ENCODE assay signal across 8 cellular contexts in genomic region chr13:114119196-114119595, GRCh38. TPM values are rescaled to one million over a fixed set of nuclear protein-coding genes. Genes with fewer than 3 reads are reported as not detected.
DNase-seq lines count a peak whose midpoint lies in the region; ATAC-seq and TF ChIP-seq lines count a peak whose summit lies in the region.

No MANE protein-coding gene starts in this region.

- peak overlapping the region; percentile 89 for H3K27ac ChIP-seq in HUES48 (ENCODE audit: low read depth, low read length)
- peak overlapping the region; percentile 71 for H3K27ac ChIP-seq in colonic mucosa
- H3K27ac ChIP-seq in right lobe of liver, result peak overlapping the region; percentile 41 to 58 (median 57)
- H3K27ac ChIP-seq in upper lobe of right lung, result peak overlapping the region; percentile 73

- peak; percentile 4 to 53 (median 36) for ATAC-seq in right lobe of liver
- peak; percentile 14 for ATAC-seq in upper lobe of right lung

- H3K4me1 ChIP-seq in HUES48 (ENCODE audit: control insufficient read depth, insufficient read depth, low read length), result peaks cover 20% of the 10 kb centered on the region
- no peaks in the 10 kb centered on the region for H3K4me1 ChIP-seq in colonic mucosa
- H3K4me1 ChIP-seq in right lobe of liver, result peaks cover 0 to 14% (median 2%) of the 10 kb centered on the region in 4 donors
- peaks cover 56% of the 10 kb centered on the region for H3K4me1 ChIP-seq in upper lobe of right lung

- H3K9ac ChIP-seq in HUES48 (ENCODE audit: low read depth, low read length), result no peak overlapping the region
- H3K9ac ChIP-seq in colonic mucosa (ENCODE audit: low read depth in 2 of 2, low read length in 2 of 2), result no peak overlapping the region

- DNase-seq in A172 (ENCODE audit: low spot score), result peak; percentile 93
- DNase-seq in colonic mucosa, result no peak
- peak in 1 of 3 donors; percentile 15 for DNase-seq in right lobe of liver
- no peak for DNase-seq in upper lobe of right lung
- no peak for DNase-seq in GOT3 (lab: John Stamatoyannopoulos, UW)
- no peak for DNase-seq in SK-N-DZ (ENCODE audit: low spot score)
- DNase-seq in globus pallidus (ENCODE audit: low spot score), result no peak

- no peak for TF ChIP-seq POLR2A in right lobe of liver (IDR thresholded peaks at IDR 0.05)

- peak overlapping the region; percentile 43; the same call in 1 of the 2 replicates for H3K4me3 ChIP-seq in HUES48 (ENCODE audit: low read depth, low read length)
- no peak overlapping the region for H3K4me3 ChIP-seq in colonic mucosa
- no peak overlapping the region for H3K4me3 ChIP-seq in right lobe of liver
- H3K4me3 ChIP-seq in upper lobe of right lung, result no peak overlapping the region

- H3K36me3 ChIP-seq in HUES48 (ENCODE audit: control insufficient read depth, insufficient read depth, low read length), result no peaks in the 10 kb centered on the region
- no peaks in the 10 kb centered on the region for H3K36me3 ChIP-seq in colonic mucosa
- H3K36me3 ChIP-seq in right lobe of liver, result no peaks in the 10 kb centered on the region
- H3K36me3 ChIP-seq in upper lobe of right lung, result no peaks in the 10 kb centered on the region

- H3K9me3 ChIP-seq in HUES48 (ENCODE audit: control insufficient read depth, insufficient read depth, low read length) (no peaks in the 10 kb centered on the region), colonic mucosa (no peaks in the 10 kb centered on the region), right lobe of liver (no peaks in the 10 kb centered on the region), upper lobe of right lung (no peaks in the 10 kb centered on the region)

- TF ChIP-seq CTCF in colonic mucosa (IDR thresholded peaks at IDR 0.05) (no peak), right lobe of liver (IDR thresholded peaks at IDR 0.05) (no peak), upper lobe of right lung (IDR thresholded peaks at IDR 0.05) (no peak)

- WGBS in right lobe of liver (ENCODE audit: insufficient coverage, low coverage, low lambda C conversion rate, missing lambda C conversion rate), result 18% methylated on average over 10 of the region's 14 CpGs

- no peaks in the 10 kb centered on the region for H3K27me3 ChIP-seq in HUES48 (ENCODE audit: control insufficient read depth, insufficient read depth, low read length)
- no peaks in the 10 kb centered on the region for H3K27me3 ChIP-seq in colonic mucosa
- H3K27me3 ChIP-seq in right lobe of liver, result no peaks in the 10 kb centered on the region
- no peaks in the 10 kb centered on the region for H3K27me3 ChIP-seq in upper lobe of right lung

- intact Hi-C loops in colonic mucosa (cut with DNase I), result no loop called here
- intact Hi-C loops in right lobe of liver (cut with DNase I), result no loop called here
- intact Hi-C loops in upper lobe of right lung (cut with DNase I), result no loop called here

RNA-seq across cellular contexts. Expression of gene RASA3, which starts 13.2 kb away (rescaled TPM):
- total RNA-seq in A172 (2014; rRNA removed; shearing (Covaris generic)), result 17.8 and 21.4 TPM in 2 replicates
- 1 to 10 TPM; 4.4 to 7.2 TPM for total RNA-seq in colonic mucosa
- total RNA-seq in right lobe of liver, result 1 to 10 TPM; 3.5 to 7.9 (median 4.6) TPM
- 17.3 TPM for total RNA-seq in upper lobe of right lung
- polyA plus RNA-seq in SK-N-DZ (2014; cell fraction: cytosol; rRNA removed), result 14.5 and 15.7 TPM in 2 replicates
- 14.6 and 15.5 TPM in 2 replicates for polyA plus RNA-seq in SK-N-DZ (2014; cell fraction: nucleus; rRNA removed)

RNA-seq across cellular contexts. Expression of gene CFAP97D2, which starts 59.9 kb away (rescaled TPM):
- total RNA-seq in A172 (2014; rRNA removed; shearing (Covaris generic)), result not detected in 2 replicates
- total RNA-seq in colonic mucosa, result not detected
- not detected for total RNA-seq in right lobe of liver
- not detected for total RNA-seq in upper lobe of right lung
- not detected in 2 replicates for polyA plus RNA-seq in SK-N-DZ (2014; cell fraction: cytosol; rRNA removed)
- polyA plus RNA-seq in SK-N-DZ (2014; cell fraction: nucleus; rRNA removed), result not detected in 2 replicates
